In the genomic region with DNA sequence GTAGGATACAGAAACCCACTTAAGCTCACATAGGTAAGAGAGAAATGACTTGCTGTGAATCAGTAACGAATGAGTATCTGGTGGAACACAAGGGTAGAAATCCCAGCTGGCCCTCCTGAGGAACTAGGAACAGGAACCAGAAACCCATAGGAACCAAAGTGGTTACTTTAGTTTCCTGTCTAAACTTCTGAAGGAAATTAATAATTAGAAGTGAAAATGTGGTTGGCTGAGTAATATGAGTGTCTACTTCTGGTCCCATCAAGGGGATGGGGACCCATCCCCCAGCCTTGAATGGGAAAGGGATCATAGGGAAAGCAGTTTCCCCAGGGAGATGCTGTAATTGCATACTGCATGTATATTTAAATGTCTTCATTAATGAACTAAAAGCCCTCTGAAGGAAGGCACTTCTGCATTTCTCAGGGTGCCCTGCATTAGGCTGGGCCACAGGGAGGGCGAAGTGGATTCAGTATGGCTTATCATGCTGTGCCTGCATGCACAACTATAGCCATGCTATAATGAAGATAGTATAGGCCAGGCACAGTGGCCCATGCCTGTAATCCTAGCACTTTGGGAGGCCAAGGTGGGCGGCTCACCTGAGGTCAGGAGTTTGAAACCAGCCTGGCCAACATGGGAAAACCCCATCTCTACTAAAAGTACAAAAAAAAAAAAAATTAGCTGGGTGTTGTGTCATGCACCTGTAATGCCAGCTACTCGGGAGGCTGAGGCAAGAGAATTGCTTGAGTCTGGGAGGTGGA, we compare ENCODE assay signal across 8 cellular contexts. TPM values are rescaled to one million over a fixed set of nuclear protein-coding genes. Genes with fewer than 3 reads are reported as not detected.
DNase-seq lines count a peak whose midpoint lies in the region; ATAC-seq and TF ChIP-seq lines count a peak whose summit lies in the region.

No MANE protein-coding gene starts in this region.

- peaks cover 0 to 17% (median 0%) of the 10 kb centered on the region in 12 donors for H3K4me1 ChIP-seq in heart left ventricle

- H3K36me3 ChIP-seq in heart left ventricle: peaks cover 0 to 7% (median 0%) of the 10 kb centered on the region in 9 donors

- WGBS in heart left ventricle, 4 donors: 80 to 87% (median 85%) methylated on average over 4 of the region's 4 CpGs

- H3K27me3 Mint-ChIP-seq in nephron progenitor cell (ENCODE audit: low read depth, poor library complexity): no peaks in the 10 kb centered on the region

- DNase-seq in KG1 (lab: John Stamatoyannopoulos, UW): peak; percentile 37
- DNase-seq in glomerular visceral epithelial cell (ENCODE audit: extremely low spot score): peak; percentile 44
- DNase-seq in heart left ventricle: no peak
- no peak for DNase-seq in nucleus accumbens (lab: John Stamatoyannopoulos, UW)
- no peak for DNase-seq in LoVo (ENCODE audit: low spot score)
- DNase-seq in nephron progenitor cell: no peak

- H3K9me3 Mint-ChIP-seq in nephron progenitor cell: no peaks in the 10 kb centered on the region

- H3K9me3 ChIP-seq in heart left ventricle: no peaks in the 10 kb centered on the region

- H3K27ac Mint-ChIP-seq in nephron progenitor cell: no peak overlapping the region

- intact Hi-C loops in heart left ventricle (cut with DNase I): loop anchor here in 2 of 10 donors (10.0 kb wide), 2 partner anchors 65 to 75 kb away; no protein-coding TSS in a partner anchor

- peaks cover 7% of the 10 kb centered on the region for H3K36me3 Mint-ChIP-seq in nephron progenitor cell (ENCODE audit: low read depth)

- H3K4me3 Mint-ChIP-seq in nephron progenitor cell: no peak overlapping the region

- H3K27ac ChIP-seq in heart left ventricle: no peak overlapping the region

- peaks cover 0 to 47% (median 0%) of the 10 kb centered on the region in 9 donors for H3K27me3 ChIP-seq in heart left ventricle

- TF ChIP-seq CTCF in heart left ventricle (IDR thresholded peaks at IDR 0.05) (no peak), nephron progenitor cell (IDR thresholded peaks at IDR 0.05) (no peak)

- ATAC-seq in GM18502 (IDR thresholded peaks at IDR 0.05; ENCODE audit: poor library complexity, unreplicated experiment): peak; percentile 52
- peak; percentile 64 for ATAC-seq in GM21528 (IDR thresholded peaks at IDR 0.05; ENCODE audit: low FRiP score, unreplicated experiment)
- no peak for ATAC-seq in heart left ventricle

- no peak overlapping the region for H3K4me3 ChIP-seq in heart left ventricle

- no peak for TF ChIP-seq POLR2A in heart left ventricle (IDR thresholded peaks at IDR 0.05)

- H3K4me1 Mint-ChIP-seq in nephron progenitor cell: peaks cover 2% of the 10 kb centered on the region

RNA-seq across cellular contexts. Expression of a gene that starts 45.6 kb away (rescaled TPM):
- 10 to 100 TPM; 31.1 to 89.2 (median 65.0) TPM for total RNA-seq in heart left ventricle
- 10 to 100 TPM; 46.3 to 65.7 TPM for polyA plus RNA-seq in heart left ventricle

Comparison
In these comparisons a context has a peak if more than half of its experiments do, and no peak if none do; other contexts are left out.
1. ATAC-seq: peak in GM18502 (single experiment) and GM21528 (single experiment); none in heart left ventricle (0 of 4).
2. DNase-seq: peak in KG1 (single experiment) and glomerular visceral epithelial cell (single experiment); none in heart left ventricle (0 of 5), nucleus accumbens (0 of 56), LoVo (single experiment) and nephron progenitor cell (single experiment).